In the genomic region with DNA sequence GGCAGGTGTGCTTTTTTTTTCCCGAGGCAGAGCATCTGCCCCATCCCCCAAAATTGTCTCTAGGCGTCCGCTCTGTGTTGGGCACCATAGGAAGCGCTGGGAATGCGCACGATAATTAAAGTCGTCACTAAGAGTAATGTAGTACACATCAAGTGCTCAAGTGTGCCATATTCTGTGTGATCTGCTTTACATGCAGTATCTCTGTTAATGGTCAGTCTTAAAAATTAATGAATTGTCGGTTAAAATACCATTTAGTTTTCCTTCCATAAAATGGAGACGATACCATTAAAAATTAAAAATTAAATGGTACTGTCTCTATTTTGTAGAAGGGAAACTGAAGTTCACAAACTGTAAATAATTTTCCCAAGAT, we compare ENCODE assay signal across 6 cellular contexts.
A peak's percentile ranks its signal among the peaks of the same experiment; 100 is the strongest.
DNase-seq lines count a peak whose midpoint lies in the region; ATAC-seq lines count a peak whose summit lies in the region.

No MANE protein-coding gene starts in this region.

- H3K4me2 ChIP-seq in BLaER1 treated with 17β-estradiol and CSF1 and Interleukin-3, amounts not matched to agents 10 nM and 100 nM, result peak overlapping the region; percentile 71 to 89 (median 83)

- DNase-seq in adipocyte (ENCODE audit: low read depth), result no peak
- no peak for DNase-seq in ACHN
- no peak for DNase-seq in LoVo (ENCODE audit: low spot score)

- peak overlapping the region; percentile 84 to 100 (median 90) for H3K4me3 ChIP-seq in BLaER1 treated with 17β-estradiol and CSF1 and Interleukin-3, amounts not matched to agents 10 nM and 100 nM
- H3K4me3 ChIP-seq in adipocyte (ENCODE audit: low read length) (peak overlapping the region; percentile 86), muscle layer of duodenum (ENCODE audit: low read depth in 1 of 2, low read length in 2 of 2) (peak overlapping the region; percentile 82 to 95)

- peaks cover 15 to 33% (median 28%) of the 10 kb centered on the region in 11 experiments for H3K36me3 ChIP-seq in BLaER1 treated with 17β-estradiol and CSF1 and Interleukin-3, amounts not matched to agents 10 nM and 100 nM
- peaks cover 10% of the 10 kb centered on the region for H3K36me3 ChIP-seq in adipocyte (ENCODE audit: control insufficient read depth, insufficient read depth, low read length, severe bottlenecking)
- H3K36me3 ChIP-seq in muscle layer of duodenum (ENCODE audit: control insufficient read depth in 1 of 2, insufficient read depth in 2 of 2, low read length in 2 of 2), result peaks cover 0 to 1% of the 10 kb centered on the region in 2 donors

- ATAC-seq in HG02610 (IDR thresholded peaks at IDR 0.05; ENCODE audit: unreplicated experiment), result peak; percentile 15

- H4K20me1 ChIP-seq in BLaER1 treated with 17β-estradiol and CSF1 and Interleukin-3, amounts not matched to agents 10 nM and 100 nM, result peaks cover 23 to 43% (median 39%) of the 10 kb centered on the region in 11 experiments; a peak in 21 of 22 replicates

- H3K27ac ChIP-seq in BLaER1 treated with 17β-estradiol and CSF1 and Interleukin-3, amounts not matched to agents 10 nM and 100 nM, result peak overlapping the region; percentile 61 to 99 (median 96); a peak in 21 of 22 replicates
- peak overlapping the region; percentile 98 for H3K27ac ChIP-seq in muscle layer of duodenum (ENCODE audit: low read length)

- in situ Hi-C loops in ACHN (cut with HindIII; ENCODE audit: low pct_ligation_motif_present, low pct_unique_long_range_greater_than_20kb, low sequenced_read_pairs), result no loop called here

- peaks cover 0 to 25% (median 11%) of the 10 kb centered on the region in 11 experiments; a peak in 15 of 22 replicates for H3K9me3 ChIP-seq in BLaER1 treated with 17β-estradiol and CSF1 and Interleukin-3, amounts not matched to agents 10 nM and 100 nM (replicated peaks in 1 of 11)
- no peaks in the 10 kb centered on the region for H3K9me3 ChIP-seq in adipocyte (ENCODE audit: control insufficient read depth, low read length)
- H3K9me3 ChIP-seq in muscle layer of duodenum (ENCODE audit: control insufficient read depth in 1 of 2, low read length in 2 of 2), result no peaks in the 10 kb centered on the region

- no peaks in the 10 kb centered on the region for H3K27me3 ChIP-seq in BLaER1 treated with 17β-estradiol and CSF1 and Interleukin-3, amounts not matched to agents 10 nM and 100 nM
- H3K27me3 ChIP-seq in adipocyte (replicated peaks; ENCODE audit: control insufficient read depth, insufficient read depth, low read length), result no peaks in the 10 kb centered on the region
- H3K27me3 ChIP-seq in muscle layer of duodenum (ENCODE audit: low read depth, low read length), result no peaks in the 10 kb centered on the region

- peak overlapping the region; percentile 77 to 99 (median 98) for H3K9ac ChIP-seq in BLaER1 treated with 17β-estradiol and CSF1 and Interleukin-3, amounts not matched to agents 10 nM and 100 nM
- peak overlapping the region; percentile 98 for H3K9ac ChIP-seq in adipocyte (ENCODE audit: low read length)

- peaks cover 52 to 70% (median 62%) of the 10 kb centered on the region in 10 experiments for H3K4me1 ChIP-seq in BLaER1 treated with 17β-estradiol and CSF1 and Interleukin-3, amounts not matched to agents 10 nM and 100 nM
- H3K4me1 ChIP-seq in adipocyte (ENCODE audit: control insufficient read depth, insufficient read depth, low read length) (peaks cover 30% of the 10 kb centered on the region), muscle layer of duodenum (ENCODE audit: control insufficient read depth in 1 of 2, insufficient read depth in 2 of 2, low read length in 2 of 2) (peaks cover 16 to 22% of the 10 kb centered on the region in 2 donors)
